8 cellular contexts compared by ENCODE assay signal in the genomic region with DNA sequence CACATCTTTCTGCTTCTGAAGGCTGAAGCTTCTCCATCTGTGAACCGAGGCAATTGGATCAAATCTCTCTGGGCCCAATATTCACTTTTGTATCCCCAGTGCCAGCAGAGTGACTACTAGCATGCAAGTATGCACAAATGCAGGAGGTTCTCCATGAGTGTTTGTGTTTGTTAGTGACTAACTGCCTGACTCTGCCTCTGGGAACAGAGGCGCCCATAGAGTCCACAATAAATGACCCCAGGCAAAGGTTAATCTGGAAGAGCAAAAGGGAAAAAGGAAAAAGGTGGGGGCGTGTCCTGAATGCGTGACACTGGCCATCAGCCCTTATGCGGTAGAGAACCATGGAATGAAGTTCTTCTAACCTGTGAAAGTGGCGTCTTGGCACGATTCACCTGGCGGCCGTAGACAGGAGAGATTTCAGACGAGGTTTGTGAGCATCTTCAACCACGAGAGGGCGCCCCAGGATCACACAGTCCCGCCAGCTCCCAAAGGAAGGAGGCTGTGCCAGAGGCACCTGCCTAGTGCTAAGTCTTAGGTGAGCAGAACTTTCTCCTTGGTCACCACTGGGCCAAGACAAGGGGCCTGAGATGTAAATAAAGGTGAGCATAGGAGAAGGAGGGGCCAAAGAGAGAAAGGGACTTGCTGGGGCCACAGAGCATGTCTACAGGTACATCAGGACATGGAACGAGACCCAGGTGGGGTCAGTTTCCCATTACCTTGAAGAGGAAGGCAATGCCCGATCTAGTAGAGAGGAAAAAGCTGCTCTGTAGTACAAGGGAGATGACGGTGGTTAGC.
DNase-seq lines count a peak whose midpoint lies in the region; ATAC-seq and TF ChIP-seq lines count a peak whose summit lies in the region.

No MANE protein-coding gene starts in this region.

- H3K4me3 ChIP-seq in astrocyte of the cerebellum (ENCODE audit: low read depth, low read length), result no peak overlapping the region

- DNase-seq in GM19238 (ENCODE audit: insufficient read length, low spot score), result peak; percentile 68
- DNase-seq in NCI-H187 (lab: John Stamatoyannopoulos, UW), result peak; percentile 34 to 42
- peak; percentile 40 for DNase-seq in T1000 (lab: John Stamatoyannopoulos, UW)
- DNase-seq in astrocyte of the cerebellum (ENCODE audit: low read depth), result peak; percentile 63
- DNase-seq in iPS DF 19.7 (ENCODE audit: low read depth, low spot score), result peak; percentile 67
- DNase-seq in smooth muscle cell of the brain vasculature (ENCODE audit: low read depth, low spot score), result peak; percentile 41

- in situ Hi-C loops in astrocyte of the cerebellum (cut with HindIII; ENCODE audit: low sequenced_read_pairs), result no loop called here

- ATAC-seq in GM18870 (IDR thresholded peaks at IDR 0.05; ENCODE audit: unreplicated experiment), result no peak

- no peak overlapping the region for H3K27ac ChIP-seq in 22Rv1

- peak; percentile 94 for TF ChIP-seq CTCF in 22Rv1 (IDR thresholded peaks at IDR 0.05)
- peak; percentile 80 for TF ChIP-seq CTCF in astrocyte of the cerebellum (IDR thresholded peaks at IDR 0.05; ENCODE audit: low read depth, low read length, missing control alignments)
